Comparison of ENCODE assay signal across 8 cellular contexts in the genomic region with DNA sequence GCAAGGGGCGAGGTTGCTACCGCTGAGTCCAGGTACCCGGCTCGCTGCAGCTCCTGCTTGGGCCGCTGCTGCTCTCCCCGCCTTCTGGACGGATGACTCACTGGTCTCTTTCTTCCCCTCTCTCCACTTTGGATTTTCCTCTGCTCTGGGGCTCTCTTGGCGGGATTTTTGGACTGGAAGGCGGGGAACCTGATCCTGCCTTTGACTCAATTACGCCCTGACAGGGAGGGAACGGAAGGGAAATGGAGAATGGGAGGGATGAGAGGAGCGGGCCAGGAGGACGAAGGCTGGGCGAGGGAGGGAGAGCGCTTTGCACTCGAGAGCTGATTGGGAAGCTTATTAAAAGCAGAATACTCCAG. TPM values are rescaled to one million over a fixed set of nuclear protein-coding genes. Genes with fewer than 3 reads are reported as not detected.
DNase-seq lines count a peak whose midpoint lies in the region; ATAC-seq lines count a peak whose summit lies in the region.

A gene with protein sequence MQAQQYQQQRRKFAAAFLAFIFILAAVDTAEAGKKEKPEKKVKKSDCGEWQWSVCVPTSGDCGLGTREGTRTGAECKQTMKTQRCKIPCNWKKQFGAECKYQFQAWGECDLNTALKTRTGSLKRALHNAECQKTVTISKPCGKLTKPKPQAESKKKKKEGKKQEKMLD (minus strand): TSS at position 251 of the 359 bp plus-strand sequence. CDS start 88,760 bp downstream, outside the sequence.

- DNase-seq in hippocampal formation (lab: John Stamatoyannopoulos, UW) (peak; percentile 74 to 79), sciatic nerve (ENCODE audit: low spot score) (no peak), Kasumi-1 (lab: John Stamatoyannopoulos, UW) (no peak), OCI-M1 (lab: John Stamatoyannopoulos, UW) (no peak), GM19238 (ENCODE audit: insufficient read length, low spot score) (no peak)

- intact Hi-C loops in sciatic nerve (cut with DNase I) = no loop called here

- no peaks in the 10 kb centered on the region for H3K9me3 ChIP-seq in HUES48 (ENCODE audit: control insufficient read depth, insufficient read depth, low read length)

- H3K27ac ChIP-seq in HUES48 (ENCODE audit: low read depth, low read length) = peak within 1 kb of the TSS; percentile 67
- H3K27ac ChIP-seq in angular gyrus (ENCODE audit: low read depth, low read length) = peak within 1 kb of the TSS; percentile 49

- peaks cover 39% of the 10 kb centered on the region for H3K4me1 ChIP-seq in HUES48 (ENCODE audit: control insufficient read depth, insufficient read depth, low read length)

- H3K36me3 ChIP-seq in HUES48 (ENCODE audit: control insufficient read depth, insufficient read depth, low read length) = no peaks in the 10 kb centered on the region

- ATAC-seq in sciatic nerve (peak; percentile 86), GM19397 (IDR thresholded peaks at IDR 0.05; ENCODE audit: unreplicated experiment) (no peak)

- peaks cover 15% of the 10 kb centered on the region for H3K27me3 ChIP-seq in HUES48 (ENCODE audit: control insufficient read depth, insufficient read depth, low read length)

- H3K4me3 ChIP-seq in HUES48 (ENCODE audit: low read depth, low read length) = peak within 1 kb of the TSS; percentile 79

- peak within 1 kb of the TSS; percentile 63 for H3K9ac ChIP-seq in HUES48 (ENCODE audit: low read depth, low read length)

RNA-seq across cellular contexts. Expression of the gene that starts here (rescaled TPM):
- total RNA-seq in sciatic nerve = 5.6 TPM

Comparison
In these comparisons a context has a peak if more than half of its experiments do, and no peak if none do; other contexts are left out.
1. DNase-seq: peak in hippocampal formation (2 of 2); none in sciatic nerve (single experiment), Kasumi-1 (0 of 2), OCI-M1 (single experiment) and GM19238 (single experiment).